In the genomic region with DNA sequence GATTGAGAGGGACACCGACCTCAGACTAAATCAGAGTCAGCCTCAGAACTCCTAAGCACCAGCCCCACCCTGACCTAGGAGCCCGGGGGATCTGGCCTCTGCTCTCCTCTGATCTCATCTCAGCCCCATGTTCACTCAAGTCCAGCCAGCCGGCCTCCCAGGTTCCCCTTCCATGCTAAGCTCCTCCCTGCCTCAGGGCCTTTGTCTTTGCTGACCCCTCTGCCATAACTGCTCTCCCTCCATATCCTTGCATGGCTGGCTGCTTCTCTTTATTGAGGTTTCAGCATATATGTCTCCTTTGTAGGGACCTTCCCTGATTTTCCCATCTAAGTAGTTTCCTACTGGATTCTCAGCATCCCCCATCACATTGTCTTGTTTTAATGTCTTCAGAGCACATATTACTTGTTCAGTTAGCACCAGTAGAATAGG, we compare ENCODE assay signal across 9 cellular contexts. TPM values are rescaled to one million over a fixed set of nuclear protein-coding genes. Genes with fewer than 3 reads are reported as not detected.
DNase-seq lines count a peak whose midpoint lies in the region; ATAC-seq, FAIRE-seq and TF ChIP-seq lines count a peak whose summit lies in the region.
"Had no signal": no experiment of that assay in that cellular context is flagged by ENCODE, and none has a peak within 500 bp of the region (broad histone marks: within the 10 kb centered on the region; RNA-seq: fewer than 3 reads in every experiment).

No MANE protein-coding gene starts in this region.

- peak overlapping the region; percentile 79 to 87 (median 82) for H3K27ac ChIP-seq in sigmoid colon

- FAIRE-seq in GM12892 (lab: Jason Lieb, UNC) (no peak), frontal cortex (lab: Jason Lieb, UNC) (no peak)

- H3K27me3 ChIP-seq in NT2/D1 (ENCODE audit: insufficient read depth, insufficient read length) (peaks cover 15% of the 10 kb centered on the region), sigmoid colon (no peaks in the 10 kb centered on the region)

- no peak for TF ChIP-seq EP300 in sigmoid colon (IDR thresholded peaks at IDR 0.05)

- peak; percentile 48; the same call in 1 of the 2 replicates for TF ChIP-seq POLR2A in GM12892 (IDR thresholded peaks at IDR 0.05; ENCODE audit: low read depth, low read length)
- no peak for TF ChIP-seq POLR2A in sigmoid colon (IDR thresholded peaks at IDR 0.05)

- DNase-seq in GM12892 (ENCODE audit: insufficient read length) (no peak), NT2/D1 (ENCODE audit: low read depth, low spot score) (no peak), Right ventricle myocardium superior (no peak), sigmoid colon (no peak), NOMO-1 treated with dmso at 0.1 percent for 144 hours (lab: John Stamatoyannopoulos, UW; ENCODE audit: unreplicated experiment) (no peak), frontal cortex (ENCODE audit: low spot score in 2 of 2) (no peak)
- DNase-seq: effector CD4-positive, alpha-beta T cell had no signal

- H3K9me3 ChIP-seq in NT2/D1 (ENCODE audit: insufficient read depth, low read length) (no peaks in the 10 kb centered on the region), sigmoid colon (no peaks in the 10 kb centered on the region)

- peak; percentile 20 for ATAC-seq in Right ventricle myocardium superior (ENCODE audit: poor library complexity)
- no peak for ATAC-seq in HG03095 (IDR thresholded peaks at IDR 0.05; ENCODE audit: unreplicated experiment)
- ATAC-seq in HG03025 (IDR thresholded peaks at IDR 0.05; ENCODE audit: low FRiP score, unreplicated experiment), result no peak

- 30 to 36% methylated on average over 3 of the region's 3 CpGs for WGBS in sigmoid colon, 2 donors

- H3K4me3 ChIP-seq in NT2/D1 (ENCODE audit: insufficient read length, low read depth) (peak overlapping the region; percentile 65), sigmoid colon (peak overlapping the region in 3 of 4 donors; percentile 51 to 59 (median 57))

- H3K4me1 ChIP-seq in NT2/D1 (ENCODE audit: insufficient read depth, insufficient read length) (peaks cover 13% of the 10 kb centered on the region), sigmoid colon (peaks cover 0 to 29% (median 24%) of the 10 kb centered on the region in 4 donors)

- H3K36me3 ChIP-seq in NT2/D1 (ENCODE audit: insufficient read depth, insufficient read length, low read length) (no peaks in the 10 kb centered on the region), sigmoid colon (no peaks in the 10 kb centered on the region)

- intact Hi-C loops in Right ventricle myocardium superior (cut with DNase I) (no loop called here), sigmoid colon (cut with DNase I) (no loop called here)

- TF ChIP-seq CTCF in sigmoid colon (IDR thresholded peaks at IDR 0.05), result no peak

- peak overlapping the region; percentile 79 for H3K9ac ChIP-seq in NT2/D1 (ENCODE audit: insufficient read length, low read depth)

RNA-seq across cellular contexts. Expression of a gene that starts 0.8 kb away (rescaled TPM):
- 62.6 TPM for polyA plus RNA-seq in GM12892 (2012; ENCODE audit: missing spikeins)
- total RNA-seq in Right ventricle myocardium superior, result 19.1 TPM
- 10 to 100 TPM; 12.8 to 43.9 (median 28.6) TPM for total RNA-seq in sigmoid colon
- polyA plus RNA-seq in sigmoid colon, result 10 to 100 TPM; 13.8 to 32.0 (median 21.3) TPM
- total RNA-seq in frontal cortex, result 3.3 TPM

RNA-seq across cellular contexts. Expression of a gene that starts 18.7 kb away (rescaled TPM):
- polyA plus RNA-seq in GM12892 (2012; ENCODE audit: missing spikeins), result 2.9 TPM
- total RNA-seq in Right ventricle myocardium superior (0.08 TPM), sigmoid colon (1 to 10 TPM in 2 of 4 donors, under 1 TPM in 1, not detected in 1; 0.81 to 1.9 (median 1.2) TPM), frontal cortex (0.82 TPM)
- 10 to 100 TPM in 1 of 3 donors, under 1 TPM in 2; under 0.01 to 14.1 (median 0.23) TPM for polyA plus RNA-seq in sigmoid colon

RNA-seq across cellular contexts. Expression of a gene that starts 28.5 kb away (rescaled TPM):
- 4.3 TPM for polyA plus RNA-seq in GM12892 (2012; ENCODE audit: missing spikeins)
- total RNA-seq in Right ventricle myocardium superior, result 6.5 TPM
- 10 to 100 TPM in 1 of 4 donors, 1 to 10 TPM in 2, under 1 TPM in 1; 0.49 to 17.4 (median 2.9) TPM for total RNA-seq in sigmoid colon
- 1 to 10 TPM in 2 of 3 donors, under 1 TPM in 1; 0.60 to 8.5 (median 2.3) TPM for polyA plus RNA-seq in sigmoid colon
- total RNA-seq in frontal cortex, result 131 TPM

RNA-seq across cellular contexts. Expression of a gene that starts 38.8 kb away (rescaled TPM):
- 49.8 TPM for polyA plus RNA-seq in GM12892 (2012; ENCODE audit: missing spikeins)
- total RNA-seq in Right ventricle myocardium superior, result 82.2 TPM
- 100 to 1,000 TPM in 2 of 4 donors, 10 to 100 TPM in 2; 86.2 to 115 (median 98.4) TPM for total RNA-seq in sigmoid colon
- 10 to 100 TPM; 16.2 to 57.7 (median 17.3) TPM for polyA plus RNA-seq in sigmoid colon
- total RNA-seq in frontal cortex, result 9.4 TPM

RNA-seq across cellular contexts. Expression of a gene that starts 46.4 kb away (rescaled TPM):
- 103 TPM for polyA plus RNA-seq in GM12892 (2012; ENCODE audit: missing spikeins)
- total RNA-seq in Right ventricle myocardium superior (34.0 TPM), sigmoid colon (10 to 100 TPM; 37.1 to 52.5 (median 38.9) TPM), frontal cortex (37.5 TPM)
- 10 to 100 TPM; 41.2 to 92.3 (median 42.0) TPM for polyA plus RNA-seq in sigmoid colon
